20 cellular contexts compared by ENCODE assay signal in the genomic region with DNA sequence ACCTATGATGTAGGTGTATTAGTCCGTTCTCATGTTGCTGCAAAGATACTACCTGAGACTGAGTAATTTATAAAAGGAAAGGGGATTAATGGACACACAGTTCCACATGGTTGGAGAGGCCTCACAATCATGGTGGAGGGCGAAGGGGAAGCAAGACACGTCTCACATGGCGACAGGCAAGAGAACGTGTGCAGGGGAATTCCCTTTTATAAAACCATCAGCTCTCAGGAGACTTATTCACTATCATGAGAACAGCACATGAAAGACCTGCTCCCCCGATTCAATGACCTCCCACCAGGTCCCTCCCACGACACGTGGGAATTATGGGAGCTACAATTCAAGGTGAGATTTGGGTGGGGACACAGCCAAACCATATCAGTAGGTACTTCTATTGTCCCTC.
"Had no signal": no experiment of that assay in that cellular context is flagged by ENCODE, and none has a peak within 500 bp of the region (broad histone marks: within the 10 kb centered on the region; RNA-seq: fewer than 3 reads in every experiment).

No MANE protein-coding gene starts in this region.

- H3K4me3 Mint-ChIP-seq: dendritic cell treated with granulocyte-macrophage colony-stimulating factor and Interleukin-4, amounts not matched to agents 40 ng/mL and 50 ng/mL, for 4 days; naive thymus-derived CD8-positive, alpha-beta T cell; neural crest cell had no signal

- H3K27ac Mint-ChIP-seq: dendritic cell treated with granulocyte-macrophage colony-stimulating factor and Interleukin-4, amounts not matched to agents 40 ng/mL and 50 ng/mL, for 4 days had no signal

- H3K27ac ChIP-seq: foreskin keratinocyte, heart left ventricle, ovary, right atrium auricular region, sigmoid colon, skin epidermis, stomach, thoracic aorta, transverse colon had no signal

- H3K4me3 ChIP-seq: heart left ventricle, ovary, right atrium auricular region, sigmoid colon, skin epidermis, stomach, thoracic aorta, transverse colon had no signal

- H3K9me3 Mint-ChIP-seq: dendritic cell treated with granulocyte-macrophage colony-stimulating factor and Interleukin-4, amounts not matched to agents 40 ng/mL and 50 ng/mL, for 4 days; naive thymus-derived CD8-positive, alpha-beta T cell; neural crest cell had no signal

- H3K27me3 Mint-ChIP-seq: dendritic cell treated with granulocyte-macrophage colony-stimulating factor and Interleukin-4, amounts not matched to agents 40 ng/mL and 50 ng/mL, for 4 days; naive thymus-derived CD8-positive, alpha-beta T cell had no signal

- H3K9me3 ChIP-seq: heart left ventricle, ovary, right atrium auricular region, sigmoid colon, stomach, thoracic aorta, transverse colon had no signal

- H3K36me3 Mint-ChIP-seq: naive thymus-derived CD8-positive, alpha-beta T cell had no signal

- H3K4me1 Mint-ChIP-seq: naive thymus-derived CD8-positive, alpha-beta T cell had no signal

- ATAC-seq: foreskin keratinocyte; heart left ventricle; naive thymus-derived CD8-positive, alpha-beta T cell had no signal

- FAIRE-seq: colon, urothelium cell line had no signal

- H3K4me1 ChIP-seq: foreskin keratinocyte, heart left ventricle, right atrium auricular region, sigmoid colon had no signal

- DNase-seq: foreskin keratinocyte; heart left ventricle; hippocampal formation; mesendoderm; naive thymus-derived CD8-positive, alpha-beta T cell; ovary; sigmoid colon; stimulated activated CD4-positive, alpha-beta T cell treated with anti-CD3 and anti-CD28 coated beads, Interleukin-2, amount 100 ng/mL, for 24 hours; stimulated activated CD4-positive, alpha-beta T cell treated with anti-CD3 and anti-CD28 coated beads, Interleukin-4, amount 100 ng/mL, for 4 hours; stimulated activated naive CD4-positive, alpha-beta T cell; stomach; substantia nigra; transverse colon had no signal

- H3K27me3 ChIP-seq: foreskin keratinocyte, ovary, right atrium auricular region, sigmoid colon, stomach, transverse colon had no signal

- H3K36me3 ChIP-seq: ovary, right atrium auricular region, sigmoid colon, thoracic aorta, transverse colon had no signal
